ENCODE assay signal across 22 cellular contexts in genomic region chr1:6354659-6355317, GRCh38. TPM values are rescaled to one million over a fixed set of nuclear protein-coding genes. Genes with fewer than 3 reads are reported as not detected.
DNase-seq lines count a peak whose midpoint lies in the region; ATAC-seq, FAIRE-seq and TF ChIP-seq lines count a peak whose summit lies in the region.
"Had no signal": no experiment of that assay in that cellular context is flagged by ENCODE, and none has a peak within 500 bp of the region (broad histone marks: within the 10 kb centered on the region; RNA-seq: fewer than 3 reads in every experiment).

No MANE protein-coding gene starts in this region.

- H3K9me1 ChIP-seq in keratinocyte (ENCODE audit: control insufficient read depth, extremely low read depth, insufficient read depth, low read length) = peaks cover 6% of the 10 kb centered on the region

- in situ Hi-C loops in gastrocnemius medialis (cut with MboI; ENCODE audit: low sequenced_read_pairs in 4 of 4) = loop anchor here in 2 of 4 donors (10.0 kb wide), 1 partner anchor 50 kb away; no protein-coding TSS in a partner anchor
- in situ Hi-C loops in mammary epithelial cell (cut with MboI; ENCODE audit: low sequenced_read_pairs in 2 of 2) = loop anchor here in 1 of 2 donors (5.0 to 10.0 kb wide), 3 partner anchors 33 to 83 kb away; partner anchors contain the start of gene HES2

- dilution Hi-C loops in keratinocyte (cut with MboI; ENCODE audit: extremely low pct_ligation_motif_present, low sequenced_read_pairs) (no loop called here), mammary epithelial cell (cut with HindIII; ENCODE audit: low sequenced_read_pairs) (no loop called here)

- no peaks in the 10 kb centered on the region for H3K27me3 Mint-ChIP-seq in WTC11 (ENCODE audit: low read depth)
- no peaks in the 10 kb centered on the region for H3K27me3 Mint-ChIP-seq in activated CD4-positive, alpha-beta T cell treated with anti-CD3 and anti-CD28 coated beads for 36 hours

- POLR2A ChIA-PET in HCT116 (lab: Charles Lee) (interaction anchor here (1.0 kb wide), 1 partner anchor 39 kb away, joined by 3 read pairs; the partner anchor contains the start of gene ACOT7), WTC11 (lab: Charles Lee) (no interaction called here)
- POLR2A ChIA-PET in activated CD4-positive, alpha-beta T cell treated with anti-CD3 and anti-CD28 coated beads for 36 hours (lab: Charles Lee) = no interaction called here

- no peaks in the 10 kb centered on the region for H4K20me1 ChIP-seq in HCT116 (ENCODE audit: insufficient read depth)
- peaks cover 12% of the 10 kb centered on the region for H4K20me1 ChIP-seq in keratinocyte (ENCODE audit: control insufficient read depth, extremely low read depth, insufficient read depth, low read length)
- peaks cover 3% of the 10 kb centered on the region for H4K20me1 ChIP-seq in mammary epithelial cell (ENCODE audit: insufficient read depth, low read length)

- TF ChIP-seq POLR2A in HCT116 (IDR thresholded peaks at IDR 0.05; ENCODE audit: borderline replicate concordance, extremely low read depth, insufficient read depth, insufficient read length) = no peak
- no peak for TF ChIP-seq POLR2A in gastrocnemius medialis (IDR thresholded peaks at IDR 0.05)

- ATAC-seq in HCT116 (no peak), WTC11 (no peak), gastrocnemius medialis (no peak)
- ATAC-seq in activated CD4-positive, alpha-beta T cell treated with anti-CD3 and anti-CD28 coated beads for 36 hours = no peak
- ATAC-seq: activated naive CD4-positive, alpha-beta T cell treated with anti-CD3 and anti-CD28 coated beads, Interleukin-2, amount 50 U/mL, for 72 hours had no signal

- intact Hi-C loops in HCT116 (cut with micrococcal nuclease) (no loop called here), gastrocnemius medialis (cut with DNase I; ENCODE audit: low total_unique reads) (loop anchor here (5.0 kb wide), 1 partner anchor 38 kb away; the partner anchor contains the start of gene ACOT7), mammary epithelial cell (cut with micrococcal nuclease) (no loop called here)
- intact Hi-C loops in activated CD4-positive, alpha-beta T cell treated with anti-CD3 and anti-CD28 coated beads for 36 hours (cut with DNase I, micrococcal nuclease) = loop anchor here in 1 of 2 experiments (5.0 kb wide), 1 partner anchor 198 kb away; the partner anchor contains the start of gene NOL9

- H3K9me3 Mint-ChIP-seq in WTC11 = no peaks in the 10 kb centered on the region
- H3K9me3 Mint-ChIP-seq in activated CD4-positive, alpha-beta T cell treated with anti-CD3 and anti-CD28 coated beads for 36 hours (ENCODE audit: low read depth) = no peaks in the 10 kb centered on the region
- H3K9me3 Mint-ChIP-seq: activated naive CD4-positive, alpha-beta T cell treated with anti-CD3 and anti-CD28 coated beads, Interleukin-2, amount 50 U/mL, for 72 hours; immature natural killer cell had no signal

- peak overlapping the region; percentile 71 for H3K27ac Mint-ChIP-seq in WTC11
- no peak overlapping the region for H3K27ac Mint-ChIP-seq in activated CD4-positive, alpha-beta T cell treated with anti-CD3 and anti-CD28 coated beads for 36 hours

- H3K9me2 ChIP-seq in HCT116 (ENCODE audit: insufficient read depth) = no peaks in the 10 kb centered on the region

- no peak overlapping the region for H3K4me3 Mint-ChIP-seq in WTC11
- no peak overlapping the region for H3K4me3 Mint-ChIP-seq in activated CD4-positive, alpha-beta T cell treated with anti-CD3 and anti-CD28 coated beads for 36 hours
- H3K4me3 Mint-ChIP-seq: immature natural killer cell had no signal

- BruUV-seq in HCT116 (replicated peaks; lab: Mats Ljungman, UMichigan) (no TSS peak), mammary epithelial cell (replicated peaks; lab: Mats Ljungman, UMichigan) (no TSS peak)

- H3K27me3 ChIP-seq in HCT116 (ENCODE audit: insufficient read depth, low read length) (no peaks in the 10 kb centered on the region), keratinocyte (ENCODE audit: control insufficient read depth, extremely low read depth, insufficient read depth, low read length) (no peaks in the 10 kb centered on the region), gastrocnemius medialis (no peaks in the 10 kb centered on the region), mammary epithelial cell (ENCODE audit: insufficient read depth, low read length) (no peaks in the 10 kb centered on the region)
- H3K27me3 ChIP-seq: brain microvascular endothelial cell, pancreas had no signal

- H3K4me3 ChIP-seq in HCT116 (replicated peaks in 1 of 2; ENCODE audit: low read depth in 1 of 2, low read length in 2 of 2) (no peak overlapping the region), keratinocyte (ENCODE audit: control insufficient read depth in 2 of 3, extremely low read depth in 1 of 3, insufficient read depth in 2 of 3, low read depth in 1 of 3, low read length in 3 of 3) (no peak overlapping the region), gastrocnemius medialis (no peak overlapping the region), mammary epithelial cell (replicated peaks in 1 of 3; ENCODE audit: insufficient read depth in 1 of 3, low read depth in 2 of 3, low read length in 3 of 3) (no peak overlapping the region)
- H3K4me3 ChIP-seq: coronary artery, lung, pancreas had no signal

- no peak for DNase-seq in HCT116 (ENCODE audit: low read depth, low spot score)
- DNase-seq in WTC11 (ENCODE audit: low spot score) = no peak
- no peak for DNase-seq in keratinocyte (ENCODE audit: low read depth, low spot score)
- DNase-seq in gastrocnemius medialis = no peak
- no peak for DNase-seq in activated CD4-positive, alpha-beta T cell treated with anti-CD3 and anti-CD28 coated beads for 36 hours
- DNase-seq in mesenteric fat pad (ENCODE audit: low spot score) = no peak
- no peak for DNase-seq in mammary epithelial cell
- DNase-seq: activated CD4-positive, alpha-beta T cell treated with anti-CD3 and anti-CD28 coated beads for 1 hour; activated CD8-positive, alpha-beta memory T cell treated with anti-CD3 and anti-CD28 coated beads for 24 hours; brain microvascular endothelial cell; COR-L47; immature natural killer cell; NCI-H1105; NCI-H526 treated with DMSO at 0.1 percent for 48 hours; stimulated activated CD4-positive, alpha-beta T cell treated with anti-CD3 and anti-CD28 coated beads, Interleukin-2, amount 100 ng/mL, for 24 hours; stimulated activated naive CD4-positive, alpha-beta T cell treated with Interleukin-2 at 50 U/mL for 16 hours; trophoblast cell had no signal

- FAIRE-seq in keratinocyte (lab: Jason Lieb, UNC) = peak; percentile 36
- FAIRE-seq: endometrium, pancreas had no signal

- H3K9ac ChIP-seq in HCT116 (ENCODE audit: low read length) (peak overlapping the region; percentile 46; the same call in 1 of the 2 replicates), keratinocyte (ENCODE audit: control insufficient read depth, extremely low read depth, insufficient read depth, low read length) (no peak overlapping the region), mammary epithelial cell (ENCODE audit: insufficient read depth, low read length) (no peak overlapping the region)

- peaks cover 51 to 74% of the 10 kb centered on the region in 2 experiments for H3K4me1 ChIP-seq in HCT116 (ENCODE audit: control insufficient read depth in 1 of 2, insufficient read depth in 2 of 2, low read length in 2 of 2)
- peaks cover 75% of the 10 kb centered on the region for H3K4me1 ChIP-seq in keratinocyte (ENCODE audit: control insufficient read depth, extremely low read depth, insufficient read depth, low read length)
- H3K4me1 ChIP-seq in gastrocnemius medialis = peaks cover 30 to 42% of the 10 kb centered on the region in 2 donors
- H3K4me1 ChIP-seq in mammary epithelial cell (ENCODE audit: insufficient read depth, low read length) = peaks cover 77% of the 10 kb centered on the region

- no peak for TF ChIP-seq RAD21 in HCT116 (IDR thresholded peaks at IDR 0.05; ENCODE audit: low read depth)

- no peaks in the 10 kb centered on the region for H3K36me3 Mint-ChIP-seq in WTC11
- no peaks in the 10 kb centered on the region for H3K36me3 Mint-ChIP-seq in activated CD4-positive, alpha-beta T cell treated with anti-CD3 and anti-CD28 coated beads for 36 hours (ENCODE audit: low read depth)
- H3K36me3 Mint-ChIP-seq: activated naive CD4-positive, alpha-beta T cell treated with anti-CD3 and anti-CD28 coated beads, Interleukin-2, amount 50 U/mL, for 72 hours; immature natural killer cell had no signal

- peak overlapping the region; percentile 69 for H3K4me2 ChIP-seq in HCT116 (ENCODE audit: low read length)
- no peak overlapping the region for H3K4me2 ChIP-seq in keratinocyte (ENCODE audit: control insufficient read depth, extremely low read depth, insufficient read depth, low read depth, low read length)
- no peak overlapping the region for H3K4me2 ChIP-seq in mammary epithelial cell (ENCODE audit: insufficient read depth, low read depth, low read length)

- no peak overlapping the region for H2AFZ ChIP-seq in HCT116 (ENCODE audit: low read depth, low read length, poor library complexity, severe bottlenecking)
- H2AFZ ChIP-seq in keratinocyte (ENCODE audit: control insufficient read depth, low read length) = no peak overlapping the region
- no peak overlapping the region for H2AFZ ChIP-seq in mammary epithelial cell (ENCODE audit: low read depth, low read length)

- H3K79me2 ChIP-seq in HCT116 (ENCODE audit: insufficient read depth, low read length) (peaks cover 77% of the 10 kb centered on the region), keratinocyte (ENCODE audit: control insufficient read depth, insufficient read depth, low read length) (peaks cover 74% of the 10 kb centered on the region), mammary epithelial cell (ENCODE audit: insufficient read depth, low read length) (peaks cover 87% of the 10 kb centered on the region)

- peaks cover 39% of the 10 kb centered on the region for H3K4me1 Mint-ChIP-seq in WTC11
- peaks cover 27% of the 10 kb centered on the region for H3K4me1 Mint-ChIP-seq in activated CD4-positive, alpha-beta T cell treated with anti-CD3 and anti-CD28 coated beads for 36 hours

- RAD21 ChIA-PET in HCT116 (lab: Charles Lee; ENCODE audit: low non-redundant PET in 1 of 2, low total read pairs in 2 of 2, uncharacterized antibody in 2 of 2, unreplicated experiment in 2 of 2) = no interaction called here

- CTCF ChIA-PET in HCT116 (lab: Charles Lee) (interaction anchor here (0.6 to 1.9 kb wide), 6 partner anchors 10 to 150 kb away, joined by 3 to 4 read pairs (median 4); partner anchors contain the start of gene ACOT7), WTC11 (lab: Charles Lee) (interaction anchor here (0.8 to 1.4 kb wide), 6 partner anchors 24 to 108 kb away, joined by 3 to 7 read pairs (median 3); no protein-coding TSS in a partner anchor), mammary epithelial cell (lab: Charles Lee; ENCODE audit: low non-redundant PET) (no interaction called here)
- CTCF ChIA-PET in activated CD4-positive, alpha-beta T cell treated with anti-CD3 and anti-CD28 coated beads for 36 hours (lab: Charles Lee) = interaction anchor here (0.9 kb wide), 1 partner anchor 29 kb away, joined by 5 read pairs; no protein-coding TSS in a partner anchor

- H3K9me3 ChIP-seq in HCT116 (ENCODE audit: control insufficient read depth in 1 of 2, insufficient read depth in 1 of 2, low read depth in 1 of 2, low read length in 2 of 2) (no peaks in the 10 kb centered on the region), keratinocyte (ENCODE audit: control insufficient read depth, low read depth, low read length) (no peaks in the 10 kb centered on the region), gastrocnemius medialis (no peaks in the 10 kb centered on the region), mammary epithelial cell (replicated peaks; ENCODE audit: insufficient read depth, low read length) (no peaks in the 10 kb centered on the region)
- H3K9me3 ChIP-seq: pancreas had no signal

- 96% methylated on average over 9 of the region's 12 CpGs for WGBS in mammary epithelial cell (ENCODE audit: low coverage, missing lambda C conversion rate)

- TF ChIP-seq CTCF in HCT116 (IDR thresholded peaks at IDR 0.05 in 2 of 3, conservative IDR thresholded peaks at IDR 0.05 in 1 of 3; ENCODE audit: borderline replicate concordance in 1 of 3, insufficient read depth in 1 of 3, low read depth in 2 of 3, low read length in 2 of 3) = no peak
- TF ChIP-seq CTCF in WTC11 (IDR thresholded peaks at IDR 0.05) = no peak
- no peak for TF ChIP-seq CTCF in keratinocyte (optimal IDR thresholded peaks at IDR 0.05 in 1 of 3, IDR thresholded peaks at IDR 0.05 in 1 of 3, conservative IDR thresholded peaks at IDR 0.05 in 1 of 3; ENCODE audit: extremely low read depth in 1 of 3, insufficient read depth in 2 of 3, low read length in 3 of 3)
- no peak for TF ChIP-seq CTCF in gastrocnemius medialis (IDR thresholded peaks at IDR 0.05 in 4 of 5, conservative IDR thresholded peaks at IDR 0.05 in 1 of 5)
- no peak for TF ChIP-seq CTCF in mammary epithelial cell (conservative IDR thresholded peaks at IDR 0.05 in 1 of 2, IDR thresholded peaks at IDR 0.05 in 1 of 2; ENCODE audit: extremely low read depth in 1 of 2, insufficient read depth in 1 of 2, low read depth in 1 of 2, low read length in 2 of 2)

- H3K36me3 ChIP-seq in HCT116 (ENCODE audit: control insufficient read depth in 1 of 2, insufficient read depth in 2 of 2, low read length in 2 of 2) (no peaks in the 10 kb centered on the region), keratinocyte (ENCODE audit: control insufficient read depth in 2 of 2, extremely low read depth in 1 of 2, insufficient read depth in 2 of 2, low read length in 2 of 2) (peaks cover 6 to 10% of the 10 kb centered on the region in 2 experiments), gastrocnemius medialis (no peaks in the 10 kb centered on the region), mammary epithelial cell (ENCODE audit: insufficient read depth, low read length) (peaks cover under 1% of the 10 kb centered on the region)
- H3K36me3 ChIP-seq: brain microvascular endothelial cell, pancreas had no signal

- H3K27ac ChIP-seq in HCT116 (ENCODE audit: low read depth, low read length) (peak overlapping the region; percentile 54; the same call in 1 of the 2 replicates), keratinocyte (ENCODE audit: control insufficient read depth, insufficient read depth, low read length) (no peak overlapping the region), gastrocnemius medialis (peak overlapping the region in 3 of 4 donors; percentile 27 to 80 (median 75)), mammary epithelial cell (ENCODE audit: insufficient read depth, low read depth, low read length) (no peak overlapping the region)
- H3K27ac ChIP-seq: brain microvascular endothelial cell had no signal

RNA-seq across cellular contexts. Expression of gene ACOT7, which starts 38.8 kb away (rescaled TPM):
- total RNA-seq in HCT116 (2021; ENCODE audit: unreplicated experiment) = 162 TPM
- 206 TPM in 2 replicates for polyA plus RNA-seq in HCT116 (2012)
- total RNA-seq in WTC11 (2021) = 133 to 151 TPM (median 137 TPM) in 3 replicates
- polyA plus RNA-seq in keratinocyte = 195 to 349 TPM (median 226 TPM) in 3 replicates
- polyA plus RNA-seq in keratinocyte (2011; ENCODE audit: low read depth) = 45.1 TPM
- 181 and 317 TPM in 2 replicates for polyA plus RNA-seq in keratinocyte (2011; cell fraction: cytosol; rRNA removed)
- polyA plus RNA-seq in keratinocyte (2011; cell fraction: nucleus; rRNA removed) = 182 and 242 TPM in 2 replicates
- 89.4 and 275 TPM in 2 replicates for polyA plus RNA-seq in keratinocyte (2012; ENCODE audit: low replicate concordance)
- polyA minus RNA-seq in keratinocyte = 126 to 203 TPM (median 149 TPM) in 3 replicates
- polyA minus RNA-seq in keratinocyte (2011; cell fraction: cytosol; rRNA and poly(A)+ RNA removed) = 156 TPM
- 79.8 and 80.3 TPM in 2 replicates for polyA minus RNA-seq in keratinocyte (2011; cell fraction: nucleus; rRNA and poly(A)+ RNA removed)
- 1 to 10 TPM; 1.3 to 5.8 (median 3.2) TPM for total RNA-seq in gastrocnemius medialis
- total RNA-seq in activated CD4-positive, alpha-beta T cell treated with anti-CD3 and anti-CD28 coated beads for 36 hours = 10 to 100 TPM; 93.8 to 99.2 TPM
- 9.6 TPM for total RNA-seq in mesenteric fat pad
- total RNA-seq in mammary epithelial cell = 100 to 1,000 TPM in 1 of 2 donors, 10 to 100 TPM in 1; 67.2 to 193 TPM
- 365 TPM for polyA plus RNA-seq in mammary epithelial cell
- polyA minus RNA-seq in mammary epithelial cell = 208 TPM

Comparison
In these comparisons a context has a peak if more than half of its experiments do, and no peak if none do; other contexts are left out.
1. H3K27ac ChIP-seq: peak in HCT116 (single experiment) and gastrocnemius medialis (3 of 4); none in keratinocyte (single experiment) and mammary epithelial cell (single experiment).